In the genomic region with DNA sequence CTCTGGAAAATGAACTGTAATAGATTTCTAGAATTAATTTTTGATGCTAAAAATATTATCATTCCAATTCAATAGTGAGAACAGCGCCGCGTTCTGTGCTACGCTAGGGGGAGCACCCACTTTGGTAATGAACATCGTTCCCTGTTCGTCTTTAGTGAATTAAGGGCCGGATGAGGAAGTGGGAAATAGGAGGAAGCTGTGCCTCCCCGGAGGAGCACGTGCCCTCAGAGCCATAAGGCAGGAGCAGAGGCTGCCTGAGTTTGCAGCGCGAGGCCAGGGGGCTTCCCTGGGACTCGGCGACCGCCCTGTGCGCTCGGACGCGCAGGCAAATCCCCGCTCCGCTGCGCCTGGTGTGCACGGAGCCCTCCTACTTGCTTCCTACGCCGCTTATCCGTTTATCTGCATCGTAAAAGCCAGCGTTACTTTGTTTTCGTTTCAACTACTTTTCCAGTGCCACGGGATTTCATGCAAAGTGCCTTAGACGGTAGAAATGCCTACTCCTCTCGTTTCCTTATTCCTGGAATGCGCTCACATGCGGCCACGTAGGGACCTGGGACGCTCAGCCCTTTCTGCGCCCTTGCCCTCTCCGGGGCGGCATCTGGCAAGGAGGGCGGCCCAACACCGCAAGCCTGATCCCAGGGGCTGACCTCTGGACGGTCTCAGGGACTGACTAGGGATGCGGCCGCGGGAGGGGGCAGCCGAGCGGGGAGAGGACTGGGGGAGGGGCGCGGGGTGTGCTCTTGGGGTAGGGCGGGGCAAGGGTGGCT, we compare ENCODE assay signal across 8 cellular contexts.
DNase-seq lines count a peak whose midpoint lies in the region; ATAC-seq and TF ChIP-seq lines count a peak whose summit lies in the region.

No MANE protein-coding gene starts in this region.

- DNase-seq in GM13977 (ENCODE audit: low spot score) (no peak), RWPE2 (ENCODE audit: low spot score) (no peak), cardiac fibroblast (ENCODE audit: low read depth in 2 of 2) (peak; percentile 79 to 84), inferior parietal cortex (ENCODE audit: extremely low spot score) (peak; percentile 83), NCI-H146 treated with DMSO at 0.1 percent for 48 hours (lab: John Stamatoyannopoulos, UW; ENCODE audit: unreplicated experiment) (no peak)

- H3K27me3 ChIP-seq in RWPE2 (ENCODE audit: insufficient read depth, poor library complexity, severe bottlenecking), result no peaks in the 10 kb centered on the region
- no peaks in the 10 kb centered on the region for H3K27me3 ChIP-seq in skeletal muscle tissue (ENCODE audit: control insufficient read depth in 3 of 3, insufficient read depth in 3 of 3, low read length in 3 of 3)

- peak; percentile 39 for TF ChIP-seq CTCF in GM13977 (IDR thresholded peaks at IDR 0.05; ENCODE audit: extremely low read depth, insufficient read depth, missing control alignments)
- peak; percentile 57 for TF ChIP-seq CTCF in RWPE2 (IDR thresholded peaks at IDR 0.05; ENCODE audit: poor library complexity, severe bottlenecking)
- TF ChIP-seq CTCF in cardiac fibroblast (IDR thresholded peaks at IDR 0.05; ENCODE audit: low read depth, low read length), result peak; percentile 60

- H3K9me3 ChIP-seq in RWPE2 (ENCODE audit: severe bottlenecking) (no peaks in the 10 kb centered on the region), skeletal muscle tissue (ENCODE audit: control insufficient read depth in 3 of 3, low read length in 3 of 3) (no peaks in the 10 kb centered on the region)

- no peak overlapping the region for H3K27ac ChIP-seq in RWPE2 (ENCODE audit: poor library complexity, severe bottlenecking)
- no peak overlapping the region for H3K27ac ChIP-seq in skeletal muscle tissue (ENCODE audit: low read depth, low read length)

- no peaks in the 10 kb centered on the region for H3K36me3 ChIP-seq in RWPE2 (ENCODE audit: low read depth)
- no peaks in the 10 kb centered on the region for H3K36me3 ChIP-seq in skeletal muscle tissue (ENCODE audit: control insufficient read depth in 3 of 3, insufficient read depth in 3 of 3, low read length in 3 of 3)

- H3K4me1 ChIP-seq in RWPE2 (ENCODE audit: insufficient read depth, poor library complexity, severe bottlenecking) (no peaks in the 10 kb centered on the region), skeletal muscle tissue (ENCODE audit: control insufficient read depth in 3 of 3, insufficient read depth in 3 of 3, low read length in 3 of 3) (peaks cover 10 to 13% (median 13%) of the 10 kb centered on the region in 3 donors)

- H3K4me3 ChIP-seq in RWPE2 (ENCODE audit: severe bottlenecking), result no peak overlapping the region
- H3K4me3 ChIP-seq in cardiac fibroblast (replicated peaks in 1 of 2; ENCODE audit: low read depth in 2 of 2, low read length in 2 of 2), result peak overlapping the region; percentile 22 to 30
- H3K4me3 ChIP-seq in skeletal muscle tissue (ENCODE audit: low read length in 3 of 3), result peak overlapping the region; percentile 59 to 77 (median 72)

- H3K9ac ChIP-seq in skeletal muscle tissue (ENCODE audit: low read depth in 1 of 3, low read length in 3 of 3), result peak overlapping the region in 2 of 3 donors; percentile 30 to 77

- ATAC-seq in RWPE2 (ENCODE audit: low read depth) (no peak), HG02970 (IDR thresholded peaks at IDR 0.05; ENCODE audit: low FRiP score, unreplicated experiment) (no peak), GM19351 (IDR thresholded peaks at IDR 0.05; ENCODE audit: unreplicated experiment) (no peak)

- in situ Hi-C loops in GM13977 (cut with MboI; ENCODE audit: low pct_unique_long_range_greater_than_20kb, low sequenced_read_pairs, unreplicated experiment), result no loop called here

Comparison
In these comparisons a context has a peak if more than half of its experiments do, and no peak if none do; other contexts are left out.
1. DNase-seq: peak in cardiac fibroblast (2 of 2) and inferior parietal cortex (single experiment); none in GM13977 (single experiment), RWPE2 (single experiment) and NCI-H146 treated with DMSO at 0.1 percent for 48 hours (single experiment).
2. Peak in every context shown above with its lines, with median percentiles within 50 percentile points of each other: CTCF ChIP-seq.